12 cellular contexts compared by ENCODE assay signal in genomic region chr6:122996797-122997520, GRCh38. TPM values are rescaled to one million over a fixed set of nuclear protein-coding genes. Genes with fewer than 3 reads are reported as not detected.
DNase-seq lines count a peak whose midpoint lies in the region; ATAC-seq and TF ChIP-seq lines count a peak whose summit lies in the region.
"Had no signal": no experiment of that assay in that cellular context is flagged by ENCODE, and none has a peak within 500 bp of the region (broad histone marks: within the 10 kb centered on the region; RNA-seq: fewer than 3 reads in every experiment).

No MANE protein-coding gene starts in this region.

- H3K36me3 ChIP-seq in suprapubic skin (no peaks in the 10 kb centered on the region), BE2C (no peaks in the 10 kb centered on the region)
- H3K36me3 ChIP-seq: MG63 had no signal

- ATAC-seq in SK-N-SH treated with all-trans-retinoic acid at 6 μM for 48 hours, result peak; percentile 47; the same call in 2 of the 3 replicates
- ATAC-seq in natural killer cell, result no peak

- intact Hi-C loops in natural killer cell (cut with micrococcal nuclease), result no loop called here

- no peak overlapping the region for H3K27ac ChIP-seq in suprapubic skin

- no peak for TF ChIP-seq EP300 in suprapubic skin (IDR thresholded peaks at IDR 0.05)

- WGBS in suprapubic skin, result 19% methylated on average over 19 of the region's 19 CpGs

- TF ChIP-seq POLR2A in suprapubic skin (IDR thresholded peaks at IDR 0.05), result no peak

- no peak overlapping the region for H3K27ac Mint-ChIP-seq in natural killer cell

- no peak for TF ChIP-seq CTCF in suprapubic skin (IDR thresholded peaks at IDR 0.05)
- TF ChIP-seq CTCF in BE2C (IDR thresholded peaks at IDR 0.05; ENCODE audit: low read depth, low read length), result no peak
- TF ChIP-seq CTCF in natural killer cell (IDR thresholded peaks at IDR 0.05), result no peak

- no peak overlapping the region for H3K4me3 Mint-ChIP-seq in natural killer cell

- H3K36me3 Mint-ChIP-seq in natural killer cell, result peaks cover 6% of the 10 kb centered on the region

- H3K4me3 ChIP-seq in suprapubic skin (peak overlapping the region; percentile 50), BE2C (ENCODE audit: low read depth, low read length) (no peak overlapping the region)
- H3K4me3 ChIP-seq: MG63 had no signal

- H3K9me3 ChIP-seq in suprapubic skin (no peaks in the 10 kb centered on the region), BE2C (0 out of 2 replicates have a peak, but pooled peaks cover 3% of the 10 kb centered on the region)
- H3K9me3 ChIP-seq: MG63 had no signal

- DNase-seq in NCI-H345 (lab: John Stamatoyannopoulos, UW) (peak; percentile 36), NCI-H345 treated with DMSO at 0.1 percent for 48 hours (lab: John Stamatoyannopoulos, UW; ENCODE audit: unreplicated experiment) (no peak), left kidney (ENCODE audit: low read depth, low spot score) (peak; percentile 15), suprapubic skin (ENCODE audit: low spot score in 2 of 2) (no peak), BE2C (no peak), natural killer cell (no peak), superior temporal gyrus (ENCODE audit: extremely low spot score) (no peak)
- DNase-seq: activated gamma-delta T cell, AML-193, HCEC 1CT, MG63 had no signal

- H3K9me3 Mint-ChIP-seq in natural killer cell, result peaks cover 4% of the 10 kb centered on the region in 2 donors

- no peaks in the 10 kb centered on the region for H3K4me1 Mint-ChIP-seq in natural killer cell

- peaks cover 21 to 22% of the 10 kb centered on the region in 2 donors for H3K27me3 Mint-ChIP-seq in natural killer cell (ENCODE audit: low read depth in 2 of 2)

- H3K4me1 ChIP-seq in suprapubic skin (peaks cover 12% of the 10 kb centered on the region), BE2C (no peaks in the 10 kb centered on the region)

- H3K27me3 ChIP-seq in suprapubic skin (peaks cover 47% of the 10 kb centered on the region), BE2C (peaks cover 31% of the 10 kb centered on the region)

TF ChIP-seq in SK-N-SH treated with all-trans-retinoic acid at 6 μM for 48 hours, 23 proteins besides CTCF, POLR2A, EP300 and RAD21:
- TF ChIP-seq RARB (CRISPR knock-in tag; IDR thresholded peaks at IDR 0.05) (no peak), ARNTL (CRISPR knock-in tag; IDR thresholded peaks at IDR 0.05; ENCODE audit: borderline replicate concordance, low read depth) (no peak), TOX (CRISPR knock-in tag; IDR thresholded peaks at IDR 0.05; ENCODE audit: borderline replicate concordance) (no peak), CREB5 (CRISPR knock-in tag; IDR thresholded peaks at IDR 0.05; ENCODE audit: low read depth) (no peak), TCF4 (CRISPR knock-in tag; IDR thresholded peaks at IDR 0.05; ENCODE audit: borderline replicate concordance) (no peak), ZNF70 (CRISPR knock-in tag; IDR thresholded peaks at IDR 0.05) (no peak)

RNA-seq across cellular contexts. Expression of gene CLVS2, which starts 0.9 kb away (rescaled TPM):
- total RNA-seq in suprapubic skin (under 1 TPM; 0.15 to 0.64 (median 0.46) TPM), natural killer cell (not detected)
- polyA plus RNA-seq in BE2C (2012; ENCODE audit: insufficient read depth, insufficient read length, low read depth), result 0.12 TPM

Comparison
In these comparisons a context has a peak if more than half of its experiments do, and no peak if none do; other contexts are left out.
1. DNase-seq: peak in NCI-H345 (single experiment) and left kidney (single experiment); none in NCI-H345 treated with DMSO at 0.1 percent for 48 hours (single experiment), suprapubic skin (0 of 2), BE2C (single experiment), natural killer cell (single experiment) and superior temporal gyrus (single experiment).